Comparison of ENCODE assay signal across 8 cellular contexts in the genomic region with DNA sequence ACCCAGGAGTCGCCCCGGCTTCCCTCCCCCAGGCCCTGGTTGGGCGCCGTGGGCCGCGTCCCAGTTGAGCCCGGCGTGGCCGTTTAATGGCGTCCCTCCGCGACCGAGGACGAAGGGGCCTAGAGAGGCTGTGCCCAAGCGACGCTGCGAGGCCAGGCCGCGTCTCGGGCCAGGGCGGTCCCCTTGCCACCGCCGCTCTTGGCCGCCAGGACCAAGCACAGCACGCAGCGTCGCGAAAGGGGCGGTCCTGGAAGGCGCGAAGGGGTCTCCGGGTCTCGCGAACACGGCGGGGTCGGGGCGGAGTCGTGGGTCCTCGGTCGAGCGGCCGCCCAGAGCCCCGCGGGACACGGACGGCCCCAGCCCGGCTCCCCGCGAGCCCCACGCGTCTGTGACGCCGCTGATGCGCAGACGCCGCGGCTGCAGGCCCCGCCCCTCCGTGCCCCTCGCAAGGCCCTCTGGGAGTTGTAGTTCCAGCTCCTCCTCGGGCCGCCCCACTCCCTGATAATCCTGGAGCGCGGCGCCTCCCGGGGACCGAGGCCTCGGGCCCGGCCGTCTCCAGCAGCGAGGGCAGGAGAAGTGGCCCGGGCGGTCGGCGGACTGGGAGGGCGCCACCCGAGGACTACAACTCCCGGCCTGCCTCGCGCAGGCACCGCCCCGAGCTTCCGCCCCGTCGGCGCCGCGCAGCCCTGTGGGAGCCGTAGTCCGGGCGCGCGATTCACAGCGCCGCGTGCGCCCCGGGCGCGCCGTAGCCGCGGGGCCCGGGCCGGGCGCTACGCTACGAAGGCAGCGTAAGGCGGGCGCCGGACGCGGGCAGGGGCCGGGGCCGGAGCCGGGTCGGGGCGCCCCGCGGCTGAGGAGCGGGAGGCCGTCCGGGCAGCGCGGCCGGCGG. TPM values are rescaled to one million over a fixed set of nuclear protein-coding genes. Genes with fewer than 3 reads are reported as not detected.
DNase-seq lines count a peak whose midpoint lies in the region; TF ChIP-seq lines count a peak whose summit lies in the region.

A gene (plus strand): TSS at position 698 of the 889 bp plus-strand sequence. CDS start 19,127 bp downstream, outside the sequence.

- no peak for TF ChIP-seq RAD21 in SK-N-SH (IDR thresholded peaks at IDR 0.05; ENCODE audit: low read length)

- H4K20me1 ChIP-seq in SK-N-SH (ENCODE audit: insufficient read depth) (peaks cover 52% of the 10 kb centered on the region), osteoblast (ENCODE audit: insufficient read depth, low read length) (peaks cover 62% of the 10 kb centered on the region)

- POLR2A ChIA-PET in HEK293T (lab: Yijun Ruan, JAX), result interaction anchor here (0.6 to 1.4 kb wide), 9 partner anchors 9 to 110 kb away, joined by 3 to 5 read pairs (median 3); no protein-coding TSS in a partner anchor
- POLR2A ChIA-PET in SK-N-SH (lab: Yijun Ruan, JAX), result interaction anchor here (0.5 to 1.2 kb wide), 6 partner anchors 13 to 274 kb away, joined by 3 to 5 read pairs (median 4); a partner anchor contains a TSS

- DNase-seq in GM03348 (ENCODE audit: low spot score) (peak; percentile 96), HEK293T (ENCODE audit: extremely low spot score) (peak; percentile 87), MV-4-11 (lab: John Stamatoyannopoulos, UW) (peak; percentile 82), SK-N-SH (peak; percentile 93), globus pallidus (ENCODE audit: low spot score) (peak; percentile 82), osteoblast (ENCODE audit: insufficient read length, low spot score, missing footprints) (peak; percentile 99), testis (peak; percentile 88)
- peak; percentile 84 for DNase-seq in activated naive CD4-positive, alpha-beta T cell treated with anti-CD3 and anti-CD28 coated beads, Interleukin-2, amount 50 U/mL, for 16 hours

- H3K4me1 ChIP-seq in SK-N-SH (ENCODE audit: control insufficient read depth in 1 of 2, insufficient read depth in 2 of 2, low read depth in 1 of 2, low read length in 1 of 2) (peaks cover 11 to 25% of the 10 kb centered on the region in 2 experiments; a peak in 3 of 4 replicates), osteoblast (ENCODE audit: insufficient read depth, low read length) (peaks cover 31% of the 10 kb centered on the region), testis (peaks cover 26% of the 10 kb centered on the region)

- TF ChIP-seq POLR2A in testis (IDR thresholded peaks at IDR 0.05), result peak; percentile 42

- H3K4me3 ChIP-seq in SK-N-SH (ENCODE audit: low read depth in 2 of 2, low read length in 1 of 2), result peak within 1 kb of the TSS; percentile 83 to 95
- H3K4me3 ChIP-seq in osteoblast (ENCODE audit: insufficient read depth, low read length), result peak within 1 kb of the TSS; percentile 86
- H3K4me3 ChIP-seq in testis, result peak within 1 kb of the TSS; percentile 67 to 76

- H3K9me3 ChIP-seq in SK-N-SH, result no peaks in the 10 kb centered on the region
- no peaks in the 10 kb centered on the region for H3K9me3 ChIP-seq in osteoblast (ENCODE audit: low read depth, low read length)
- no peaks in the 10 kb centered on the region for H3K9me3 ChIP-seq in testis

- H3K27me3 ChIP-seq in SK-N-SH (ENCODE audit: insufficient read depth), result no peaks in the 10 kb centered on the region
- no peaks in the 10 kb centered on the region for H3K27me3 ChIP-seq in osteoblast (ENCODE audit: insufficient read depth, low read length)
- no peaks in the 10 kb centered on the region for H3K27me3 ChIP-seq in testis

- peak within 1 kb of the TSS; percentile 100 for H3K4me2 ChIP-seq in SK-N-SH
- H3K4me2 ChIP-seq in osteoblast (ENCODE audit: insufficient read depth, low read length), result peak within 1 kb of the TSS; percentile 93

- TF ChIP-seq CTCF in SK-N-SH (IDR thresholded peaks at IDR 0.05), result peak; percentile 10; the same call in 1 of the 2 replicates
- TF ChIP-seq CTCF in osteoblast (IDR thresholded peaks at IDR 0.05; ENCODE audit: extremely low read depth, low read depth, low read length), result no peak
- TF ChIP-seq CTCF in testis (IDR thresholded peaks at IDR 0.05), result peak in 2 of 3 experiments; percentile 45 to 46

- H3F3A ChIP-seq in SK-N-SH (replicated peaks; ENCODE audit: insufficient read depth), result peaks cover 26% of the 10 kb centered on the region

- H2AFZ ChIP-seq in SK-N-SH (ENCODE audit: low read depth), result no peak within 1 kb of the TSS
- H2AFZ ChIP-seq in osteoblast (ENCODE audit: low read length), result peak within 1 kb of the TSS; percentile 62

- no peaks in the 10 kb centered on the region for H3K9me2 ChIP-seq in SK-N-SH

- TF ChIP-seq EP300 in SK-N-SH (IDR thresholded peaks at IDR 0.05; ENCODE audit: borderline replicate concordance in 1 of 2, low read depth in 1 of 2, low read length in 1 of 2), result no peak

- H3K27ac ChIP-seq in SK-N-SH (ENCODE audit: low read depth in 2 of 2, low read length in 1 of 2) (peak within 1 kb of the TSS; percentile 78 to 92), osteoblast (ENCODE audit: low read depth, low read length) (peak within 1 kb of the TSS; percentile 77), testis (peak within 1 kb of the TSS; percentile 98 to 99)

- 0% methylated on average over 12 of the region's 129 CpGs for WGBS in SK-N-SH (ENCODE audit: low lambda C conversion rate)
- 0% methylated on average over 43 of the region's 129 CpGs; no CpG with 5 or more reads in 1 of the 2 donors for WGBS in testis, 2 donors

- peak within 1 kb of the TSS; percentile 94 for H3K9ac ChIP-seq in SK-N-SH

- peaks cover 0 to 7% of the 10 kb centered on the region in 2 experiments for H3K36me3 ChIP-seq in SK-N-SH (replicated peaks in 1 of 2; ENCODE audit: control insufficient read depth in 1 of 2, insufficient read depth in 2 of 2, low read length in 1 of 2)
- H3K36me3 ChIP-seq in osteoblast (ENCODE audit: insufficient read depth, low read length), result peaks cover 3% of the 10 kb centered on the region
- H3K36me3 ChIP-seq in testis (ENCODE audit: low read depth, missing control alignments), result no peaks in the 10 kb centered on the region

- intact Hi-C loops in testis (cut with DNase I; ENCODE audit: low total_unique reads), result no loop called here

- CTCF ChIA-PET in HEK293T (lab: Yijun Ruan, JAX) (no interaction called here), SK-N-SH (lab: Yijun Ruan, JAX) (interaction anchor here (0.8 to 2.3 kb wide), 4 partner anchors 12 to 136 kb away, joined by 3 to 9 read pairs (median 4); a partner anchor contains a TSS)

- H3K79me2 ChIP-seq in SK-N-SH (ENCODE audit: insufficient read depth), result peaks cover 61% of the 10 kb centered on the region
- peaks cover 67% of the 10 kb centered on the region for H3K79me2 ChIP-seq in osteoblast (ENCODE audit: insufficient read depth, low read length)

TF ChIP-seq in HEK293T, 16 proteins besides CTCF, POLR2A, EP300 and RAD21:
- TF ChIP-seq ZNF384 (IDR thresholded peaks at IDR 0.05), result no peak
- no peak for TF ChIP-seq SP1 (IDR thresholded peaks at IDR 0.05)
- no peak for TF ChIP-seq LEF1 (IDR thresholded peaks at IDR 0.05; ENCODE audit: borderline replicate concordance)
- TF ChIP-seq HDGF (IDR thresholded peaks at IDR 0.05; ENCODE audit: borderline replicate concordance), result no peak
- peak; percentile 70; the same call in 1 of the 2 replicates for TF ChIP-seq TARDBP (IDR thresholded peaks at IDR 0.05)
- TF ChIP-seq SUZ12 (IDR thresholded peaks at IDR 0.05), result no peak
- TF ChIP-seq CTBP1 (IDR thresholded peaks at IDR 0.05; ENCODE audit: borderline replicate concordance), result no peak
- TF ChIP-seq, protein P1, sequence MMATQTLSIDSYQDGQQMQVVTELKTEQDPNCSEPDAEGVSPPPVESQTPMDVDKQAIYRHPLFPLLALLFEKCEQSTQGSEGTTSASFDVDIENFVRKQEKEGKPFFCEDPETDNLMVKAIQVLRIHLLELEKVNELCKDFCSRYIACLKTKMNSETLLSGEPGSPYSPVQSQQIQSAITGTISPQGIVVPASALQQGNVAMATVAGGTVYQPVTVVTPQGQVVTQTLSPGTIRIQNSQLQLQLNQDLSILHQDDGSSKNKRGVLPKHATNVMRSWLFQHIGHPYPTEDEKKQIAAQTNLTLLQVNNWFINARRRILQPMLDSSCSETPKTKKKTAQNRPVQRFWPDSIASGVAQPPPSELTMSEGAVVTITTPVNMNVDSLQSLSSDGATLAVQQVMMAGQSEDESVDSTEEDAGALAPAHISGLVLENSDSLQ (IDR thresholded peaks at IDR 0.05), result no peak
- no peak for TF ChIP-seq NFRKB (IDR thresholded peaks at IDR 0.05)
- TF ChIP-seq ELF4 (IDR thresholded peaks at IDR 0.05), result peak; percentile 52; the same call in 1 of the 2 replicates
- no peak for TF ChIP-seq ARNT (IDR thresholded peaks at IDR 0.05)
- peak; percentile 61 for TF ChIP-seq L3MBTL2 (conservative IDR thresholded peaks at IDR 0.05)
TF ChIP-seq in HEK293T: peak in this region for 3.

TF ChIP-seq in SK-N-SH, 30 proteins besides CTCF, POLR2A, EP300 and RAD21 (continues in another document):
- TF ChIP-seq TCF12 (IDR thresholded peaks at IDR 0.05) (no peak), RCOR1 (IDR thresholded peaks at IDR 0.05; ENCODE audit: low read length) (no peak), MEF2A (IDR thresholded peaks at IDR 0.05; ENCODE audit: borderline replicate concordance, low read depth) (no peak)
- TF ChIP-seq, protein P2, sequence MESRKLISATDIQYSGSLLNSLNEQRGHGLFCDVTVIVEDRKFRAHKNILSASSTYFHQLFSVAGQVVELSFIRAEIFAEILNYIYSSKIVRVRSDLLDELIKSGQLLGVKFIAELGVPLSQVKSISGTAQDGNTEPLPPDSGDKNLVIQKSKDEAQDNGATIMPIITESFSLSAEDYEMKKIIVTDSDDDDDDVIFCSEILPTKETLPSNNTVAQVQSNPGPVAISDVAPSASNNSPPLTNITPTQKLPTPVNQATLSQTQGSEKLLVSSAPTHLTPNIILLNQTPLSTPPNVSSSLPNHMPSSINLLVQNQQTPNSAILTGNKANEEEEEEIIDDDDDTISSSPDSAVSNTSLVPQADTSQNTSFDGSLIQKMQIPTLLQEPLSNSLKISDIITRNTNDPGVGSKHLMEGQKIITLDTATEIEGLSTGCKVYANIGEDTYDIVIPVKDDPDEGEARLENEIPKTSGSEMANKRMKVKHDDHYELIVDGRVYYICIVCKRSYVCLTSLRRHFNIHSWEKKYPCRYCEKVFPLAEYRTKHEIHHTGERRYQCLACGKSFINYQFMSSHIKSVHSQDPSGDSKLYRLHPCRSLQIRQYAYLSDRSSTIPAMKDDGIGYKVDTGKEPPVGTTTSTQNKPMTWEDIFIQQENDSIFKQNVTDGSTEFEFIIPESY (IDR thresholded peaks at IDR 0.05; ENCODE audit: borderline replicate concordance, low read depth), result 0 out of 2 replicates have a peak, but pooled peaks have one; percentile 23

RNA-seq across cellular contexts. Expression of the gene that starts here (rescaled TPM):
- polyA plus RNA-seq in SK-N-SH (2012; rRNA removed) (19.5 and 22.9 TPM in 2 replicates), testis (ENCODE audit: insufficient read depth, low read depth, low replicate concordance) (48.0 TPM)
- 6.5 and 13.1 TPM in 2 replicates for polyA plus RNA-seq in SK-N-SH (2012; cell fraction: cytosol; rRNA removed)
- 68.3 and 93.4 TPM in 2 replicates for polyA plus RNA-seq in SK-N-SH (2012; cell fraction: nucleus; rRNA removed)
- total RNA-seq in osteoblast (25.3 and 27.1 TPM in 2 replicates), testis (100 to 1,000 TPM; 108 to 115 TPM)

Comparison
In these comparisons a context has a peak if more than half of its experiments do, and no peak if none do; other contexts are left out.
1. Peak in every context shown above with its lines: DNase-seq, H3K4me3 ChIP-seq and H3K27ac ChIP-seq.